Comparison of ENCODE assay signal across 8 cellular contexts in the genomic region with DNA sequence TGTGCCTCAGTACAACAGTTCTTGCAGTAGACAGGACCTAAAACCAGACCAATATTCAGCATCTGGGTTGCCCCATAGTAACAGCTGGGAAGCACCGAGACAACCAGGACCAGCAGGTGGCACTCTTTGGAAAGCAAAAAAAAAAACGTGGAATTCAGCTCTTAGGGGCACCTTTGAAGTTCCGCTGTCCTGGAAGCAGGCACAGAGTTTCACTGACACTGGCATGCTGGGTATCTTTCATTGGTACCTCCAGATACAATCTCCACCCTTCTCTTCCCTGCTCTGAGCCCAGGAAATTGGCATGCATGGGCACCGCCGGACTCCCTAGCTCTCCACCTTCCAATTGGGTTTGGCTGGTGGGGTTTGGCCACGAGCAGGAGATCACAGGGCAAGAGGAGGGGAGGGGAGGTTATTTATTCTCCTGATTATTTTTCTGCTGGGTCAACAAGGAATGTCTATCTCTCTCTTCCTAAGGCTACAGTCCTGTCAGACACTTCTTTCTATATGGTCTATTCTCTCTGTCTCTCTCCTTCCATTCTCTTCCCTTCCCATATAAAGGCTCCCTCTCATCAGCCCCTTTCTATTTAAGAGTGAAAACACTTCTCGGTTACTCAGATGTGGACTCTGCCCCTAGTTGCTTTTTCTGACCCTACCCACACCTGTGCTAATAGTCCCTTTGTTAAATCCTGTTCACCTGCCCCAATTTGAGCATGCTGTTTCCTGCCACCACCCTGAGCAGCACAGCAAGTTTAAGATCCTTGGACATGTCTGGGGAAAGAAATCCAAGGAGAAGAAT. TPM values are rescaled to one million over a fixed set of nuclear protein-coding genes. Genes with fewer than 3 reads are reported as not detected.
A peak's percentile ranks its signal among the peaks of the same experiment; 100 is the strongest.
DNase-seq lines count a peak whose midpoint lies in the region; ATAC-seq, FAIRE-seq and TF ChIP-seq lines count a peak whose summit lies in the region.

No MANE protein-coding gene starts in this region.

- H3K27me3 ChIP-seq in Panc1 (ENCODE audit: control insufficient read depth, insufficient read depth, low read length) = no peaks in the 10 kb centered on the region
- H3K27me3 ChIP-seq in heart right ventricle = no peaks in the 10 kb centered on the region

- H3K27ac ChIP-seq in Panc1 (ENCODE audit: low read length) = no peak overlapping the region
- no peak overlapping the region for H3K27ac ChIP-seq in heart right ventricle

- WGBS in heart right ventricle, 2 donors = 17 to 23% methylated on average over 7 of the region's 7 CpGs

- POLR2A ChIA-PET in Panc1 (lab: Charles Lee) = interaction anchor here (0.5 kb wide), 1 partner anchor 188 kb away, joined by 3 read pairs; no protein-coding TSS in a partner anchor

- FAIRE-seq in HTR-8/SVneo (lab: Jason Lieb, UNC) = no peak

- ATAC-seq in Panc1 (peak; percentile 42; the same call in 1 of the 2 replicates), heart right ventricle (peak in 4 of 8 donors; percentile 24 to 54 (median 40)), GM19467 (IDR thresholded peaks at IDR 0.05; ENCODE audit: unreplicated experiment) (no peak), GM19023 (IDR thresholded peaks at IDR 0.05; ENCODE audit: unreplicated experiment) (no peak)

- TF ChIP-seq CTCF in Panc1 (IDR thresholded peaks at IDR 0.05) (peak; percentile 78), heart right ventricle (IDR thresholded peaks at IDR 0.05) (peak; percentile 29 to 80 (median 71))

- BruUV-seq in Panc1 (replicated peaks; lab: Mats Ljungman, UMichigan) = no TSS peak

- H3K9me3 ChIP-seq in Panc1 (ENCODE audit: control insufficient read depth, insufficient read depth, low read depth, low read length) = no peaks in the 10 kb centered on the region
- H3K9me3 ChIP-seq in heart right ventricle = no peaks in the 10 kb centered on the region

- DNase-seq in Daoy (ENCODE audit: low read depth) (peak; percentile 50), HTR-8/SVneo (ENCODE audit: insufficient read length, low spot score) (peak; percentile 42), Panc1 (ENCODE audit: low read depth, low spot score) (peak; percentile 33), heart right ventricle (peak in 1 of 2 donors; percentile 16), retina (peak; percentile 81)
- peak; percentile 35 for DNase-seq in activated naive CD4-positive, alpha-beta T cell treated with anti-CD3 and anti-CD28 coated beads, Interleukin-2, amount 50 U/mL, for 16 hours

- CTCF ChIA-PET in Panc1 (lab: Charles Lee) = interaction anchor here (0.6 to 1.0 kb wide), 5 partner anchors 10 to 401 kb away, joined by 3 to 6 read pairs (median 4); no protein-coding TSS in a partner anchor

- H3K4me1 ChIP-seq in Panc1 (ENCODE audit: control insufficient read depth, insufficient read depth, low read length) (peaks cover 5% of the 10 kb centered on the region), heart right ventricle (peaks cover 0 to 21% (median 9%) of the 10 kb centered on the region in 9 donors)

- intact Hi-C loops in Panc1 (cut with micrococcal nuclease; ENCODE audit: unreplicated experiment) (no loop called here), heart right ventricle (cut with DNase I) (loop anchor here (2.0 to 10.0 kb wide), 7 partner anchors 28 to 304 kb away; a partner anchor contains a TSS)

- H3K36me3 ChIP-seq in Panc1 (ENCODE audit: control insufficient read depth, insufficient read depth, low read length) (no peaks in the 10 kb centered on the region), heart right ventricle (no peaks in the 10 kb centered on the region)

- in situ Hi-C loops in Panc1 (cut with HindIII; ENCODE audit: low pct_unique_long_range_greater_than_20kb, low sequenced_read_pairs) = no loop called here

- H3K4me3 ChIP-seq in Panc1 (ENCODE audit: low read depth in 2 of 2, low read length in 2 of 2) (0 out of 4 replicates have a peak overlapping the region, but pooled peaks of 1 of the 2 experiments have one; percentile 14), heart right ventricle (no peak overlapping the region)

RNA-seq across cellular contexts. Expression of a gene that starts 1.9 kb away (rescaled TPM):
- 4.2 and 12.1 TPM in 2 replicates for total RNA-seq in Daoy (2014; rRNA removed; shearing (Covaris generic))
- total RNA-seq in Panc1 (2021; ENCODE audit: unreplicated experiment) = 1.9 TPM
- polyA plus RNA-seq in Panc1 (2012; ENCODE audit: insufficient read length) = 1.9 TPM
- total RNA-seq in heart right ventricle = 1 to 10 TPM; 2.2 to 7.5 (median 4.2) TPM
- polyA plus RNA-seq in heart right ventricle = 1 to 10 TPM; 2.2 to 4.2 TPM
